8 cellular contexts compared by ENCODE assay signal in genomic region chr19:53497311-53498023, GRCh38. TPM values are rescaled to one million over a fixed set of nuclear protein-coding genes. Genes with fewer than 3 reads are reported as not detected.
DNase-seq lines count a peak whose midpoint lies in the region; ATAC-seq and TF ChIP-seq lines count a peak whose summit lies in the region.
"Not testable (repeated sequence)": the region's sequence is repeated elsewhere in the genome, so short reads cannot be mapped to it uniquely, and the experiment has no call there.

No MANE protein-coding gene starts in this region.

- BruUV-seq in Panc1 (replicated peaks; lab: Mats Ljungman, UMichigan): not testable (repeated sequence)

- not testable (repeated sequence) for H3K4me1 ChIP-seq in Panc1 (ENCODE audit: control insufficient read depth, insufficient read depth, low read length); smooth muscle cell (ENCODE audit: low read depth)

- in situ Hi-C loops in Panc1 (cut with HindIII; ENCODE audit: low pct_unique_long_range_greater_than_20kb, low sequenced_read_pairs): not testable (repeated sequence)

- not testable (repeated sequence) for H3K4me2 ChIP-seq in smooth muscle cell

- POLR2A ChIA-PET in Panc1 (lab: Charles Lee): not testable (repeated sequence)

- not testable (repeated sequence) for H3F3A ChIP-seq in smooth muscle cell (ENCODE audit: low read depth)

- peak; percentile 14 for DNase-seq in AG09309 (ENCODE audit: low read depth)
- DNase-seq in EH (ENCODE audit: low read depth): peak; percentile 25
- peak; percentile 36 for DNase-seq in NB4 (ENCODE audit: low read depth)
- DNase-seq in Panc1 (ENCODE audit: low read depth, low spot score); smooth muscle cell (lab: John Stamatoyannopoulos, UW; ENCODE audit: unreplicated experiment): not testable (repeated sequence)
- DNase-seq in foreskin fibroblast: peak; percentile 21 to 54

- H3K9me3 Mint-ChIP-seq in brain (peaks cover under 1 to 19% (median 4%) of the 10 kb centered on the region in 5 experiments), nephron (peaks cover 19% of the 10 kb centered on the region)

- H3K9me3 ChIP-seq in Panc1 (ENCODE audit: control insufficient read depth, insufficient read depth, low read depth, low read length): peaks cover 11% of the 10 kb centered on the region; the same call in 1 of the 2 replicates
- H3K9me3 ChIP-seq in smooth muscle cell (replicated peaks; ENCODE audit: low read depth): peaks cover 14% of the 10 kb centered on the region

- WGBS in smooth muscle cell (ENCODE audit: low lambda C conversion rate): 33% methylated on average over 11 of the region's 11 CpGs

- H3K36me3 ChIP-seq in Panc1 (ENCODE audit: control insufficient read depth, insufficient read depth, low read length): not testable (repeated sequence)
- peaks cover 11% of the 10 kb centered on the region for H3K36me3 ChIP-seq in smooth muscle cell (ENCODE audit: low read depth)

- CTCF ChIA-PET in Panc1 (lab: Charles Lee): not testable (repeated sequence)

- H4K20me1 ChIP-seq in smooth muscle cell (ENCODE audit: low read depth): not testable (repeated sequence)

- H3K4me3 ChIP-seq in AG09309 (ENCODE audit: control insufficient read depth, low read depth, low read length); NB4 (ENCODE audit: low read depth, low read length); Panc1 (ENCODE audit: low read depth in 2 of 2, low read length in 2 of 2); foreskin fibroblast (ENCODE audit: low read depth in 1 of 2, low read length in 2 of 2); smooth muscle cell: not testable (repeated sequence)

- H3K27ac ChIP-seq in Panc1 (ENCODE audit: low read length): not testable (repeated sequence)
- peak overlapping the region; percentile 60 for H3K27ac ChIP-seq in smooth muscle cell (ENCODE audit: low read depth)

- H3K27me3 ChIP-seq in Panc1 (ENCODE audit: control insufficient read depth, insufficient read depth, low read length); smooth muscle cell (ENCODE audit: low read depth): not testable (repeated sequence)

- TF ChIP-seq POLR2A in NB4 (IDR thresholded peaks at IDR 0.05; ENCODE audit: extremely low read depth, insufficient read length): not testable (repeated sequence)

- peak; percentile 70; the same call in 1 of the 2 replicates for ATAC-seq in Panc1

- not testable (repeated sequence) for TF ChIP-seq CTCF in AG09309 (IDR thresholded peaks at IDR 0.05; ENCODE audit: control insufficient read depth, insufficient read depth, low read depth, low read length, missing control alignments); NB4 (IDR thresholded peaks at IDR 0.05; ENCODE audit: low read depth, low read length); Panc1 (IDR thresholded peaks at IDR 0.05); brain (conservative IDR thresholded peaks at IDR 0.05); foreskin fibroblast (IDR thresholded peaks at IDR 0.05; ENCODE audit: low read depth, low read length); nephron (IDR thresholded peaks at IDR 0.05; ENCODE audit: unreplicated experiment in 3 of 3); smooth muscle cell (IDR thresholded peaks at IDR 0.05; ENCODE audit: borderline replicate concordance, insufficient read depth, poor library complexity, severe bottlenecking)

- H3K27ac Mint-ChIP-seq in brain (peak overlapping the region in 3 of 5 experiments; percentile 59 to 79 (median 64)), nephron (peak overlapping the region in 2 of 3 experiments; percentile 36 to 81)

- H3K4me1 Mint-ChIP-seq in brain, nephron: not testable (repeated sequence)

- H3K9ac ChIP-seq in smooth muscle cell (ENCODE audit: low read depth): not testable (repeated sequence)

- H2AFZ ChIP-seq in smooth muscle cell (ENCODE audit: low read depth): not testable (repeated sequence)

- H3K27me3 Mint-ChIP-seq in brain; nephron (ENCODE audit: low read depth): not testable (repeated sequence)

- H3K36me3 Mint-ChIP-seq in brain: peaks cover 28% of the 10 kb centered on the region
- peaks cover 39% of the 10 kb centered on the region for H3K36me3 Mint-ChIP-seq in nephron (ENCODE audit: low read depth)

- intact Hi-C loops in Panc1 (cut with micrococcal nuclease; ENCODE audit: unreplicated experiment): not testable (repeated sequence)

- not testable (repeated sequence) for H3K79me2 ChIP-seq in smooth muscle cell (ENCODE audit: low read depth)

- H3K4me3 Mint-ChIP-seq in brain: peak overlapping the region in 1 of 5 experiments; percentile 21
- H3K4me3 Mint-ChIP-seq in nephron: not testable (repeated sequence)

RNA-seq across cellular contexts. Expression of gene ZNF813, which starts 29.9 kb away (rescaled TPM):
- total RNA-seq in Panc1 (2021; ENCODE audit: unreplicated experiment) (9.6 TPM), smooth muscle cell (5.4 and 5.9 TPM in 2 replicates)
- 2.8 TPM for polyA plus RNA-seq in Panc1 (2012; ENCODE audit: insufficient read length)
- polyA plus RNA-seq in brain (ENCODE audit: insufficient read depth, low read depth, low replicate concordance) (0.53 TPM), smooth muscle cell (2.4 TPM in 2 replicates)

RNA-seq across cellular contexts. Expression of gene ZNF331, which starts 40.5 kb away (rescaled TPM):
- 25.0 TPM for total RNA-seq in Panc1 (2021; ENCODE audit: unreplicated experiment)
- polyA plus RNA-seq in Panc1 (2012; ENCODE audit: insufficient read length): 13.6 TPM
- polyA plus RNA-seq in brain (ENCODE audit: insufficient read depth, low read depth, low replicate concordance): 6.3 TPM
- 9.1 and 12.1 TPM in 2 replicates for total RNA-seq in smooth muscle cell
- 9.7 and 11.4 TPM in 2 replicates for polyA plus RNA-seq in smooth muscle cell
